ENCODE assay signal across 12 cellular contexts in genomic region chr4:6955261-6955911, GRCh38. TPM values are rescaled to one million over a fixed set of nuclear protein-coding genes. Genes with fewer than 3 reads are reported as not detected.
DNase-seq lines count a peak whose midpoint lies in the region; ATAC-seq and TF ChIP-seq lines count a peak whose summit lies in the region.
"Had no signal": no experiment of that assay in that cellular context is flagged by ENCODE, and none has a peak within 500 bp of the region (broad histone marks: within the 10 kb centered on the region; RNA-seq: fewer than 3 reads in every experiment).

No MANE protein-coding gene starts in this region.

- 84 to 95% methylated on average over 8 to 10 of the region's 17 CpGs for WGBS in gastroesophageal sphincter (ENCODE audit: low coverage in 1 of 2), 2 donors

- H2AFZ ChIP-seq in PC-9: no peak overlapping the region

- H3K36me3 Mint-ChIP-seq in progenitor cell of endocrine pancreas (ENCODE audit: insufficient read depth): no peaks in the 10 kb centered on the region
- H3K36me3 Mint-ChIP-seq: immature natural killer cell had no signal

- POLR2A ChIA-PET in PC-9 (lab: Charles Lee; ENCODE audit: unreplicated experiment): interaction anchor here (0.7 kb wide), 1 partner anchor 13 kb away, joined by 3 read pairs; no protein-coding TSS in a partner anchor

- no peaks in the 10 kb centered on the region for H3K9me3 Mint-ChIP-seq in progenitor cell of endocrine pancreas (ENCODE audit: low read depth)
- H3K9me3 Mint-ChIP-seq: immature natural killer cell had no signal

- H3K4me2 ChIP-seq in PC-9: peak overlapping the region; percentile 93

- no TSS peak for BruUV-seq in PC-9 (replicated peaks; lab: Mats Ljungman, UMichigan)

- TF ChIP-seq EP300 in gastroesophageal sphincter (IDR thresholded peaks at IDR 0.05): no peak

- peaks cover 21% of the 10 kb centered on the region for H3F3A ChIP-seq in PC-9 (ENCODE audit: insufficient read depth, low read depth)

- peaks cover 4% of the 10 kb centered on the region for H4K20me1 ChIP-seq in PC-9 (ENCODE audit: insufficient read depth)

- no peak for ATAC-seq in Right ventricle myocardium inferior
- no peak for ATAC-seq in GM18873 (IDR thresholded peaks at IDR 0.05; ENCODE audit: low FRiP score, unreplicated experiment)
- no peak for ATAC-seq in gastroesophageal sphincter

- CTCF ChIA-PET in PC-9 (lab: Charles Lee): no interaction called here

- TF ChIP-seq CTCF in PC-9 (conservative IDR thresholded peaks at IDR 0.05): no peak
- TF ChIP-seq CTCF in progenitor cell of endocrine pancreas (IDR thresholded peaks at IDR 0.05; ENCODE audit: unreplicated experiment): no peak
- TF ChIP-seq CTCF in gastroesophageal sphincter (IDR thresholded peaks at IDR 0.05): no peak

- H3K9me3 ChIP-seq in PC-9 (ENCODE audit: insufficient read depth, low read depth) (no peaks in the 10 kb centered on the region), gastroesophageal sphincter (no peaks in the 10 kb centered on the region)

- H3K4me1 Mint-ChIP-seq in progenitor cell of endocrine pancreas (ENCODE audit: low read depth): peaks cover 22% of the 10 kb centered on the region

- TF ChIP-seq POLR2A in gastroesophageal sphincter (IDR thresholded peaks at IDR 0.05): no peak

- H3K36me3 ChIP-seq in PC-9 (ENCODE audit: low read depth) (no peaks in the 10 kb centered on the region), gastroesophageal sphincter (no peaks in the 10 kb centered on the region)
- H3K36me3 ChIP-seq: cardiac muscle cell had no signal

- DNase-seq in DMS79 treated with DMSO at 0.1 percent for 48 hours (lab: John Stamatoyannopoulos, UW) (peak; percentile 42), PC-9 (peak; percentile 81 to 94), iPS-NIHi7 (ENCODE audit: extremely low spot score) (peak; percentile 8), progenitor cell of endocrine pancreas (ENCODE audit: low spot score, unreplicated experiment) (no peak), cardiac septum (ENCODE audit: low spot score) (no peak), Right ventricle myocardium inferior (ENCODE audit: missing footprints) (no peak)
- DNase-seq: activated naive CD4-positive, alpha-beta T cell treated with Interleukin-2 at 50 U/mL for 16 hours; immature natural killer cell; NCI-H1105 had no signal

- peaks cover 44% of the 10 kb centered on the region for H3K79me2 ChIP-seq in PC-9 (ENCODE audit: low read depth)

- H3K27ac ChIP-seq in PC-9 (peak overlapping the region; percentile 95), gastroesophageal sphincter (peak overlapping the region in 1 of 4 donors; percentile 52)
- H3K27ac ChIP-seq: cardiac muscle cell had no signal

- H3K4me3 ChIP-seq in PC-9 (peak overlapping the region; percentile 48; the same call in 1 of the 2 replicates), gastroesophageal sphincter (no peak overlapping the region)
- H3K4me3 ChIP-seq: cardiac muscle cell had no signal

- no peak overlapping the region for H3K4me3 Mint-ChIP-seq in progenitor cell of endocrine pancreas (ENCODE audit: low read depth)
- H3K4me3 Mint-ChIP-seq: immature natural killer cell had no signal

- intact Hi-C loops in PC-9 (cut with micrococcal nuclease; ENCODE audit: unreplicated experiment): loop anchor here (1.0 to 2.0 kb wide), 2 partner anchors 13 to 47 kb away; partner anchors contain the start of gene TBC1D14
- intact Hi-C loops in cardiac septum (cut with DNase I): no loop called here
- intact Hi-C loops in Right ventricle myocardium inferior (cut with DNase I): no loop called here

- no peaks in the 10 kb centered on the region for H3K9me2 ChIP-seq in PC-9 (ENCODE audit: insufficient read depth)

- H3K27me3 Mint-ChIP-seq in progenitor cell of endocrine pancreas: no peaks in the 10 kb centered on the region

- H3K4me1 ChIP-seq in PC-9 (replicated peaks; ENCODE audit: insufficient read depth) (peaks cover 28% of the 10 kb centered on the region), gastroesophageal sphincter (peaks cover 0 to 38% (median 6%) of the 10 kb centered on the region in 3 donors)

- peak overlapping the region; percentile 31 for H3K27ac Mint-ChIP-seq in progenitor cell of endocrine pancreas

- no peaks in the 10 kb centered on the region for H3K27me3 ChIP-seq in PC-9 (ENCODE audit: insufficient read depth, low read depth)
- H3K27me3 ChIP-seq in gastroesophageal sphincter: no peaks in the 10 kb centered on the region
- H3K27me3 ChIP-seq: cardiac muscle cell had no signal

RNA-seq across cellular contexts. Expression of gene TBC1D14, which starts 45.8 kb away (rescaled TPM):
- 41.6 and 46.2 TPM in 2 replicates for total RNA-seq in PC-9 (2021)
- 60.8 and 61.8 TPM in 2 replicates for total RNA-seq in progenitor cell of endocrine pancreas
- total RNA-seq in cardiac septum: 30.8 TPM
- 36.1 TPM for total RNA-seq in Right ventricle myocardium inferior
- 10 to 100 TPM; 42.5 to 54.2 (median 45.0) TPM for total RNA-seq in gastroesophageal sphincter

Comparison
In these comparisons a context has a peak if more than half of its experiments do, and no peak if none do; other contexts are left out.
1. DNase-seq: peak in DMS79 treated with DMSO at 0.1 percent for 48 hours (single experiment), PC-9 (2 of 2) and iPS-NIHi7 (single experiment); none in progenitor cell of endocrine pancreas (single experiment), cardiac septum (single experiment) and Right ventricle myocardium inferior (single experiment).